Comparison of ENCODE assay signal across 14 cellular contexts in genomic region chr5:159448-160172, GRCh38. TPM values are rescaled to one million over a fixed set of nuclear protein-coding genes. Genes with fewer than 3 reads are reported as not detected.
DNase-seq lines count a peak whose midpoint lies in the region; ATAC-seq and TF ChIP-seq lines count a peak whose summit lies in the region.
"Had no signal": no experiment of that assay in that cellular context is flagged by ENCODE, and none has a peak within 500 bp of the region (broad histone marks: within the 10 kb centered on the region; RNA-seq: fewer than 3 reads in every experiment).

No MANE protein-coding gene starts in this region.

- intact Hi-C loops in body of pancreas (cut with DNase I), result no loop called here

- TF ChIP-seq POLR2A in body of pancreas (IDR thresholded peaks at IDR 0.05), result no peak

- no peaks in the 10 kb centered on the region for H3K79me1 ChIP-seq in mesendoderm (ENCODE audit: low read length)

- peaks cover 5% of the 10 kb centered on the region for H3K27me3 Mint-ChIP-seq in nephron progenitor cell (ENCODE audit: low read depth, poor library complexity)

- H3K4me3 ChIP-seq in brain microvascular endothelial cell (ENCODE audit: low read depth, low read length) (peak overlapping the region; percentile 12), mesendoderm (ENCODE audit: low read length) (no peak overlapping the region), body of pancreas (no peak overlapping the region)

- H3K4me1 ChIP-seq in mesendoderm (ENCODE audit: control insufficient read depth, low read depth, low read length) (no peaks in the 10 kb centered on the region), body of pancreas (no peaks in the 10 kb centered on the region)

- no peak overlapping the region for H2AK5ac ChIP-seq in mesendoderm (ENCODE audit: low read length)

- in situ Hi-C loops in brain microvascular endothelial cell (cut with HindIII; ENCODE audit: low pct_ligation_motif_present, low sequenced_read_pairs), result no loop called here

- H2BK120ac ChIP-seq in mesendoderm (ENCODE audit: low read depth, low read length), result no peak overlapping the region

- peaks cover 45% of the 10 kb centered on the region for H3K36me3 Mint-ChIP-seq in nephron progenitor cell (ENCODE audit: low read depth)
- H3K36me3 Mint-ChIP-seq: CD8-positive, alpha-beta T cell had no signal

- H3K27me3 ChIP-seq in brain microvascular endothelial cell (replicated peaks) (no peaks in the 10 kb centered on the region), mesendoderm (ENCODE audit: insufficient read depth, low read length, poor library complexity) (no peaks in the 10 kb centered on the region), body of pancreas (no peaks in the 10 kb centered on the region)

- WGBS in mesendoderm (ENCODE audit: extremely low coverage, insufficient coverage, low lambda C conversion rate), result no CpG with 5 or more reads among the region's 19 CpGs
- 65 to 71% methylated on average over 17 to 19 of the region's 19 CpGs for WGBS in body of pancreas, 2 donors

- H2BK5ac ChIP-seq in mesendoderm (ENCODE audit: low read length), result no peak overlapping the region

- TF ChIP-seq CTCF in brain microvascular endothelial cell (IDR thresholded peaks at IDR 0.05; ENCODE audit: low read depth, low read length, missing control alignments) (no peak), nephron progenitor cell (IDR thresholded peaks at IDR 0.05) (no peak), body of pancreas (IDR thresholded peaks at IDR 0.05) (no peak)

- H3K9me3 Mint-ChIP-seq in nephron progenitor cell, result peaks cover 10% of the 10 kb centered on the region
- H3K9me3 Mint-ChIP-seq: CD8-positive, alpha-beta T cell had no signal

- no peak overlapping the region for H3K4ac ChIP-seq in mesendoderm (ENCODE audit: low read depth, low read length)

- no peaks in the 10 kb centered on the region for H3K9me3 ChIP-seq in body of pancreas

- H3K27ac ChIP-seq in brain microvascular endothelial cell (peak overlapping the region; percentile 78), mesendoderm (ENCODE audit: low read depth, low read length) (no peak overlapping the region), body of pancreas (no peak overlapping the region)

- no peaks in the 10 kb centered on the region for H3K36me3 ChIP-seq in brain microvascular endothelial cell (replicated peaks)
- peaks cover 18% of the 10 kb centered on the region for H3K36me3 ChIP-seq in mesendoderm (ENCODE audit: control insufficient read depth, insufficient read depth, low read length)
- no peaks in the 10 kb centered on the region for H3K36me3 ChIP-seq in body of pancreas (replicated peaks in 1 of 2; ENCODE audit: insufficient read depth in 1 of 2, low read depth in 2 of 2)

- no peak overlapping the region for H4K5ac ChIP-seq in mesendoderm (ENCODE audit: low read length)

- no peaks in the 10 kb centered on the region for H3K79me2 ChIP-seq in mesendoderm (ENCODE audit: control insufficient read depth, insufficient read depth, low read length)

- no peak overlapping the region for H3K4me2 ChIP-seq in mesendoderm (ENCODE audit: low read length)

- no peak overlapping the region for H3K4me3 Mint-ChIP-seq in nephron progenitor cell
- H3K4me3 Mint-ChIP-seq: CD8-positive, alpha-beta T cell; stimulated activated naive CD8-positive, alpha-beta T cell treated with anti-CD3 and anti-CD28 coated beads, Interleukin-15, amount 100 ng/mL, for 72 hours had no signal

- peak overlapping the region; percentile 29 for H3K27ac Mint-ChIP-seq in nephron progenitor cell
- H3K27ac Mint-ChIP-seq: CD8-positive, alpha-beta T cell; stimulated activated naive CD8-positive, alpha-beta T cell treated with anti-CD3 and anti-CD28 coated beads, Interleukin-15, amount 100 ng/mL, for 72 hours had no signal

- no peak overlapping the region for H3K23ac ChIP-seq in mesendoderm (ENCODE audit: low read length)

- DNase-seq in AG08396 (ENCODE audit: low spot score) (peak; percentile 52), HT1080 (ENCODE audit: low read depth) (peak; percentile 88), brain microvascular endothelial cell (peak; percentile 83), nephron progenitor cell (no peak), mesendoderm (no peak), DMS53 treated with DMSO at 0.1 percent for 48 hours (lab: John Stamatoyannopoulos, UW; ENCODE audit: unreplicated experiment) (no peak), body of pancreas (no peak)
- DNase-seq: NCI-H524 had no signal

- H4K8ac ChIP-seq in mesendoderm (ENCODE audit: low read depth, low read length), result no peak overlapping the region

- no peak overlapping the region for H3K18ac ChIP-seq in mesendoderm (ENCODE audit: low read length)

- ATAC-seq in body of pancreas, result no peak
- ATAC-seq in GM19452 (IDR thresholded peaks at IDR 0.05; ENCODE audit: unreplicated experiment), result no peak
- ATAC-seq: CD8-positive, alpha-beta T cell; Right ventricle myocardium inferior; stimulated activated naive CD8-positive, alpha-beta T cell treated with anti-CD3 and anti-CD28 coated beads, Interleukin-15, amount 100 ng/mL, for 72 hours had no signal

- no peak overlapping the region for H2BK15ac ChIP-seq in mesendoderm (replicated peaks; ENCODE audit: low read depth)

- no peak overlapping the region for H3K9ac ChIP-seq in mesendoderm (ENCODE audit: low read length)

- H3K56ac ChIP-seq in mesendoderm (ENCODE audit: low read length), result no peak overlapping the region

- H3K4me1 Mint-ChIP-seq in nephron progenitor cell, result peaks cover 35% of the 10 kb centered on the region

RNA-seq across cellular contexts. Expression of gene LRRC14B, which starts 31.7 kb away (rescaled TPM):
- total RNA-seq in HT1080 (2014; rRNA removed; shearing (Covaris generic)), result not detected in 2 replicates
- not detected in 2 replicates for polyA plus RNA-seq in HT1080 (2015; cell fraction: cytosol; rRNA removed)
- polyA plus RNA-seq in HT1080 (2015; cell fraction: nucleus; rRNA removed), result not detected in 2 replicates
- polyA plus RNA-seq in mesendoderm (2013, experiment 1 of 2), result not detected
- not detected for polyA plus RNA-seq in mesendoderm (2013, experiment 2 of 2)
- total RNA-seq in body of pancreas, result not detected
- total RNA-seq: CD8-positive, alpha-beta T cell; lung microvascular endothelial cell had no signal
- polyA plus RNA-seq: adipose tissue had no signal

RNA-seq across cellular contexts. Expression of gene CCDC127, which starts 58.3 kb away (rescaled TPM):
- 4.1 and 4.2 TPM in 2 replicates for total RNA-seq in HT1080 (2014; rRNA removed; shearing (Covaris generic))
- polyA plus RNA-seq in HT1080 (2015; cell fraction: cytosol; rRNA removed), result 2.7 and 3.1 TPM in 2 replicates
- 3.3 and 3.9 TPM in 2 replicates for polyA plus RNA-seq in HT1080 (2015; cell fraction: nucleus; rRNA removed)
- polyA plus RNA-seq in mesendoderm (2013, experiment 1 of 2), result 2.7 TPM
- polyA plus RNA-seq in mesendoderm (2013, experiment 2 of 2), result 2.9 TPM
- 1 to 10 TPM; 3.9 to 4.0 TPM for total RNA-seq in body of pancreas

RNA-seq across cellular contexts. Expression of gene SDHA, which starts 58.5 kb away (rescaled TPM):
- total RNA-seq in HT1080 (2014; rRNA removed; shearing (Covaris generic)), result 124 and 137 TPM in 2 replicates
- 101 and 105 TPM in 2 replicates for polyA plus RNA-seq in HT1080 (2015; cell fraction: cytosol; rRNA removed)
- 190 and 226 TPM in 2 replicates for polyA plus RNA-seq in HT1080 (2015; cell fraction: nucleus; rRNA removed)
- polyA plus RNA-seq in mesendoderm (2013, experiment 1 of 2), result 51.9 TPM
- polyA plus RNA-seq in mesendoderm (2013, experiment 2 of 2), result 52.5 TPM
- total RNA-seq in body of pancreas, result 10 to 100 TPM; 62.8 to 75.5 TPM

Comparison
In these comparisons a context has a peak if more than half of its experiments do, and no peak if none do; other contexts are left out.
1. DNase-seq: peak in AG08396 (single experiment), HT1080 (single experiment) and brain microvascular endothelial cell (single experiment); none in nephron progenitor cell (single experiment), mesendoderm (single experiment), DMS53 treated with DMSO at 0.1 percent for 48 hours (single experiment) and body of pancreas (0 of 4).